Comparison of ENCODE assay signal across 1 cellular context in the genomic region with DNA sequence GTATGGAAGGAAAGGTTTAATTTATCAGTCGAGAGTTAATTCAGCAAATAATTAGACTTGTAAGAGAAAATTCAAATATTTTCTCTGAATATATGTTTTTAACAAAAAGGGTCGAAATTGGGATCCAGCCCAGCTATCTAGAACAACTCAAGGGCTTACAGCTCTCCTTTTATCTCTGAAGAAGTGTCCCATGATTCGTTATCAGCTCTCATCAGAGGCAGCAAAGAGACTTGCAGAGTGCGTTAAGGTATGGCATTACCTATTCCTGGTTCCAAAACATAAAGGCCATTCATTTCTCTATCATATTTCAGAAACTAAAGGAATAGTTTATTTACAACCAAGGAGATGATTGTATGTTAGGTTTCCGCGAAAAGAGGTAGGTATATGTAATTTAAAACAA.
TF ChIP-seq lines count a peak whose summit lies in the region.

No MANE protein-coding gene starts in this region.

TF ChIP-seq in K562, 482 proteins besides CTCF, POLR2A, EP300 and RAD21 (continued from another document and continues in another):
- TF ChIP-seq, protein P1, sequence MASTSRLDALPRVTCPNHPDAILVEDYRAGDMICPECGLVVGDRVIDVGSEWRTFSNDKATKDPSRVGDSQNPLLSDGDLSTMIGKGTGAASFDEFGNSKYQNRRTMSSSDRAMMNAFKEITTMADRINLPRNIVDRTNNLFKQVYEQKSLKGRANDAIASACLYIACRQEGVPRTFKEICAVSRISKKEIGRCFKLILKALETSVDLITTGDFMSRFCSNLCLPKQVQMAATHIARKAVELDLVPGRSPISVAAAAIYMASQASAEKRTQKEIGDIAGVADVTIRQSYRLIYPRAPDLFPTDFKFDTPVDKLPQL (IDR thresholded peaks at IDR 0.05; ENCODE audit: extremely low read depth, insufficient read length) = no peak
- TF ChIP-seq COPS2 (conservative IDR thresholded peaks at IDR 0.05) (no peak), PPARD (CRISPR knock-in tag; IDR thresholded peaks at IDR 0.05) (no peak), MECOM (CRISPR knock-in tag; IDR thresholded peaks at IDR 0.05) (no peak), CXXC5 (CRISPR knock-in tag; IDR thresholded peaks at IDR 0.05) (0 out of 2 replicates have a peak, but pooled peaks have one; percentile 35), ZNF408 (CRISPR knock-in tag; IDR thresholded peaks at IDR 0.05; ENCODE audit: low read depth) (no peak), NCOA4 (IDR thresholded peaks at IDR 0.05; ENCODE audit: partially characterized antibody) (no peak), NBN (IDR thresholded peaks at IDR 0.05; ENCODE audit: low read depth) (no peak), ZNF76 (CRISPR knock-in tag; IDR thresholded peaks at IDR 0.05; ENCODE audit: borderline replicate concordance) (no peak), C11orf30 (IDR thresholded peaks at IDR 0.05; ENCODE audit: low read depth) (no peak), PCBP2 (IDR thresholded peaks at IDR 0.05; ENCODE audit: low read depth, low read length, poor library complexity, severe bottlenecking) (no peak), GTF2E2 (tag; IDR thresholded peaks at IDR 0.05) (no peak), GATAD2B (IDR thresholded peaks at IDR 0.05; ENCODE audit: borderline replicate concordance) (0 out of 2 replicates have a peak, but pooled peaks have one; percentile 3), HCFC1 (IDR thresholded peaks at IDR 0.05; ENCODE audit: low read depth, low read length) (no peak), IFI16 (CRISPR knock-in tag; IDR thresholded peaks at IDR 0.05) (no peak), PURB (CRISPR knock-in tag; IDR thresholded peaks at IDR 0.05; ENCODE audit: low read depth) (no peak), OTX1 (CRISPR knock-in tag; IDR thresholded peaks at IDR 0.05) (no peak), EP400 (IDR thresholded peaks at IDR 0.05) (no peak), MEIS2 (IDR thresholded peaks at IDR 0.05; ENCODE audit: partially characterized antibody) (no peak), ZNF551 (CRISPR knock-in tag; IDR thresholded peaks at IDR 0.05) (no peak), ZNF347 (CRISPR knock-in tag; IDR thresholded peaks at IDR 0.05; ENCODE audit: low read depth) (no peak), PHB (CRISPR knock-in tag; IDR thresholded peaks at IDR 0.05) (no peak), ZNF57 (CRISPR knock-in tag; IDR thresholded peaks at IDR 0.05) (no peak), ZNF232 (CRISPR knock-in tag; IDR thresholded peaks at IDR 0.05) (no peak), STAG1 (CRISPR knock-in tag; IDR thresholded peaks at IDR 0.05; ENCODE audit: borderline replicate concordance) (no peak), NCOR1 (IDR thresholded peaks at IDR 0.05) (0 out of 2 replicates have a peak, but pooled peaks have one; percentile 8), POLR2AphosphoS2 (IDR thresholded peaks at IDR 0.05; ENCODE audit: low read length) (no peak), ZNF384 (IDR thresholded peaks at IDR 0.05; ENCODE audit: low read depth, low read length) (no peak), SMC3 (conservative IDR thresholded peaks at IDR 0.05; ENCODE audit: insufficient read depth, low read depth, low read length) (no peak), ZNF175 (CRISPR knock-in tag; IDR thresholded peaks at IDR 0.05; ENCODE audit: low read depth) (no peak), RFX7 (CRISPR knock-in tag; IDR thresholded peaks at IDR 0.05) (no peak), ZFP30 (CRISPR knock-in tag; IDR thresholded peaks at IDR 0.05; ENCODE audit: borderline replicate concordance) (no peak), GATA2 (CRISPR knock-in tag; IDR thresholded peaks at IDR 0.05) (no peak), HSF4 (CRISPR knock-in tag; IDR thresholded peaks at IDR 0.05; ENCODE audit: borderline replicate concordance) (no peak), ZNF197 (CRISPR knock-in tag; IDR thresholded peaks at IDR 0.05; ENCODE audit: low read depth) (no peak), SOX6 (IDR thresholded peaks at IDR 0.05) (peak; percentile 41; the same call in 1 of the 2 replicates), GTF2F1 (IDR thresholded peaks at IDR 0.05; ENCODE audit: low read depth, low read length) (no peak), HLTF (IDR thresholded peaks at IDR 0.05) (no peak), E2F3 (CRISPR knock-in tag; IDR thresholded peaks at IDR 0.05) (no peak), CBFA2T2 (conservative IDR thresholded peaks at IDR 0.05) (peak; percentile 44; the same call in 1 of the 2 replicates), SMARCA4 (IDR thresholded peaks at IDR 0.05) (peak; percentile 35; the same call in 1 of the 2 replicates), PRPF4 (IDR thresholded peaks at IDR 0.05; ENCODE audit: insufficient read depth, low read depth, low read length, poor library complexity, severe bottlenecking) (no peak), EHMT2 (IDR thresholded peaks at IDR 0.05) (no peak), ZNF217 (CRISPR knock-in tag; IDR thresholded peaks at IDR 0.05) (no peak), HDAC6 (IDR thresholded peaks at IDR 0.05; ENCODE audit: low read depth, low read length) (no peak), POLR2AphosphoS5 (IDR thresholded peaks at IDR 0.05; ENCODE audit: control insufficient read depth, insufficient read depth, low read depth, low read length) (no peak), ZNF717 (CRISPR knock-in tag; IDR thresholded peaks at IDR 0.05) (no peak), DPF2 (IDR thresholded peaks at IDR 0.05) (peak; percentile 51; the same call in 1 of the 2 replicates), TAL1 (IDR thresholded peaks at IDR 0.05) (peak; percentile 57), ZNF316 (IDR thresholded peaks at IDR 0.05) (no peak), ARID1B (IDR thresholded peaks at IDR 0.05) (peak; percentile 75), TFAM (CRISPR knock-in tag; conservative IDR thresholded peaks at IDR 0.05) (no peak)
- TF ChIP-seq, protein P2, sequence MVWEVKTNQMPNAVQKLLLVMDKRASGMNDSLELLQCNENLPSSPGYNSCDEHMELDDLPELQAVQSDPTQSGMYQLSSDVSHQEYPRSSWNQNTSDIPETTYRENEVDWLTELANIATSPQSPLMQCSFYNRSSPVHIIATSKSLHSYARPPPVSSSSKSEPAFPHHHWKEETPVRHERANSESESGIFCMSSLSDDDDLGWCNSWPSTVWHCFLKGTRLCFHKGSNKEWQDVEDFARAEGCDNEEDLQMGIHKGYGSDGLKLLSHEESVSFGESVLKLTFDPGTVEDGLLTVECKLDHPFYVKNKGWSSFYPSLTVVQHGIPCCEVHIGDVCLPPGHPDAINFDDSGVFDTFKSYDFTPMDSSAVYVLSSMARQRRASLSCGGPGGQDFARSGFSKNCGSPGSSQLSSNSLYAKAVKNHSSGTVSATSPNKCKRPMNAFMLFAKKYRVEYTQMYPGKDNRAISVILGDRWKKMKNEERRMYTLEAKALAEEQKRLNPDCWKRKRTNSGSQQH (CRISPR knock-in tag; IDR thresholded peaks at IDR 0.05) = no peak
- TF ChIP-seq, protein P3, sequence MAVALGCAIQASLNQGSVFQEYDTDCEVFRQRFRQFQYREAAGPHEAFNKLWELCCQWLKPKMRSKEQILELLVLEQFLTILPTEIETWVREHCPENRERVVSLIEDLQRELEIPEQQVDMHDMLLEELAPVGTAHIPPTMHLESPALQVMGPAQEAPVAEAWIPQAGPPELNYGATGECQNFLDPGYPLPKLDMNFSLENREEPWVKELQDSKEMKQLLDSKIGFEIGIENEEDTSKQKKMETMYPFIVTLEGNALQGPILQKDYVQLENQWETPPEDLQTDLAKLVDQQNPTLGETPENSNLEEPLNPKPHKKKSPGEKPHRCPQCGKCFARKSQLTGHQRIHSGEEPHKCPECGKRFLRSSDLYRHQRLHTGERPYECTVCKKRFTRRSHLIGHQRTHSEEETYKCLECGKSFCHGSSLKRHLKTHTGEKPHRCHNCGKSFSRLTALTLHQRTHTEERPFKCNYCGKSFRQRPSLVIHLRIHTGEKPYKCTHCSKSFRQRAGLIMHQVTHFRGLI (CRISPR knock-in tag; IDR thresholded peaks at IDR 0.05) = no peak
- TF ChIP-seq, protein P4, sequence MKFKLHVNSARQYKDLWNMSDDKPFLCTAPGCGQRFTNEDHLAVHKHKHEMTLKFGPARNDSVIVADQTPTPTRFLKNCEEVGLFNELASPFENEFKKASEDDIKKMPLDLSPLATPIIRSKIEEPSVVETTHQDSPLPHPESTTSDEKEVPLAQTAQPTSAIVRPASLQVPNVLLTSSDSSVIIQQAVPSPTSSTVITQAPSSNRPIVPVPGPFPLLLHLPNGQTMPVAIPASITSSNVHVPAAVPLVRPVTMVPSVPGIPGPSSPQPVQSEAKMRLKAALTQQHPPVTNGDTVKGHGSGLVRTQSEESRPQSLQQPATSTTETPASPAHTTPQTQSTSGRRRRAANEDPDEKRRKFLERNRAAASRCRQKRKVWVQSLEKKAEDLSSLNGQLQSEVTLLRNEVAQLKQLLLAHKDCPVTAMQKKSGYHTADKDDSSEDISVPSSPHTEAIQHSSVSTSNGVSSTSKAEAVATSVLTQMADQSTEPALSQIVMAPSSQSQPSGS (CRISPR knock-in tag; IDR thresholded peaks at IDR 0.05) = no peak
- TF ChIP-seq, protein P5, sequence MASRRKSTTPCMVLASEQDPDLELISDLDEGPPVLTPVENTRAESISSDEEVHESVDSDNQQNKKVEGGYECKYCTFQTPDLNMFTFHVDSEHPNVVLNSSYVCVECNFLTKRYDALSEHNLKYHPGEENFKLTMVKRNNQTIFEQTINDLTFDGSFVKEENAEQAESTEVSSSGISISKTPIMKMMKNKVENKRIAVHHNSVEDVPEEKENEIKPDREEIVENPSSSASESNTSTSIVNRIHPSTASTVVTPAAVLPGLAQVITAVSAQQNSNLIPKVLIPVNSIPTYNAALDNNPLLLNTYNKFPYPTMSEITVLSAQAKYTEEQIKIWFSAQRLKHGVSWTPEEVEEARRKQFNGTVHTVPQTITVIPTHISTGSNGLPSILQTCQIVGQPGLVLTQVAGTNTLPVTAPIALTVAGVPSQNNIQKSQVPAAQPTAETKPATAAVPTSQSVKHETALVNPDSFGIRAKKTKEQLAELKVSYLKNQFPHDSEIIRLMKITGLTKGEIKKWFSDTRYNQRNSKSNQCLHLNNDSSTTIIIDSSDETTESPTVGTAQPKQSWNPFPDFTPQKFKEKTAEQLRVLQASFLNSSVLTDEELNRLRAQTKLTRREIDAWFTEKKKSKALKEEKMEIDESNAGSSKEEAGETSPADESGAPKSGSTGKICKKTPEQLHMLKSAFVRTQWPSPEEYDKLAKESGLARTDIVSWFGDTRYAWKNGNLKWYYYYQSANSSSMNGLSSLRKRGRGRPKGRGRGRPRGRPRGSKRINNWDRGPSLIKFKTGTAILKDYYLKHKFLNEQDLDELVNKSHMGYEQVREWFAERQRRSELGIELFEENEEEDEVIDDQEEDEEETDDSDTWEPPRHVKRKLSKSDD (conservative IDR thresholded peaks at IDR 0.05; ENCODE audit: low read length) = no peak
- TF ChIP-seq, protein P6, sequence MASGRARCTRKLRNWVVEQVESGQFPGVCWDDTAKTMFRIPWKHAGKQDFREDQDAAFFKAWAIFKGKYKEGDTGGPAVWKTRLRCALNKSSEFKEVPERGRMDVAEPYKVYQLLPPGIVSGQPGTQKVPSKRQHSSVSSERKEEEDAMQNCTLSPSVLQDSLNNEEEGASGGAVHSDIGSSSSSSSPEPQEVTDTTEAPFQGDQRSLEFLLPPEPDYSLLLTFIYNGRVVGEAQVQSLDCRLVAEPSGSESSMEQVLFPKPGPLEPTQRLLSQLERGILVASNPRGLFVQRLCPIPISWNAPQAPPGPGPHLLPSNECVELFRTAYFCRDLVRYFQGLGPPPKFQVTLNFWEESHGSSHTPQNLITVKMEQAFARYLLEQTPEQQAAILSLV (tag; IDR thresholded peaks at IDR 0.05) = no peak
- TF ChIP-seq, protein P7, sequence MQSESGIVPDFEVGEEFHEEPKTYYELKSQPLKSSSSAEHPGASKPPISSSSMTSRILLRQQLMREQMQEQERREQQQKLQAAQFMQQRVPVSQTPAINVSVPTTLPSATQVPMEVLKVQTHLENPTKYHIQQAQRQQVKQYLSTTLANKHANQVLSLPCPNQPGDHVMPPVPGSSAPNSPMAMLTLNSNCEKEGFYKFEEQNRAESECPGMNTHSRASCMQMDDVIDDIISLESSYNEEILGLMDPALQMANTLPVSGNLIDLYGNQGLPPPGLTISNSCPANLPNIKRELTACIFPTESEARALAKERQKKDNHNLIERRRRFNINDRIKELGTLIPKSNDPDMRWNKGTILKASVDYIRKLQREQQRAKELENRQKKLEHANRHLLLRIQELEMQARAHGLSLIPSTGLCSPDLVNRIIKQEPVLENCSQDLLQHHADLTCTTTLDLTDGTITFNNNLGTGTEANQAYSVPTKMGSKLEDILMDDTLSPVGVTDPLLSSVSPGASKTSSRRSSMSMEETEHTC (IDR thresholded peaks at IDR 0.05) = peak; percentile 86
- TF ChIP-seq, protein P8, sequence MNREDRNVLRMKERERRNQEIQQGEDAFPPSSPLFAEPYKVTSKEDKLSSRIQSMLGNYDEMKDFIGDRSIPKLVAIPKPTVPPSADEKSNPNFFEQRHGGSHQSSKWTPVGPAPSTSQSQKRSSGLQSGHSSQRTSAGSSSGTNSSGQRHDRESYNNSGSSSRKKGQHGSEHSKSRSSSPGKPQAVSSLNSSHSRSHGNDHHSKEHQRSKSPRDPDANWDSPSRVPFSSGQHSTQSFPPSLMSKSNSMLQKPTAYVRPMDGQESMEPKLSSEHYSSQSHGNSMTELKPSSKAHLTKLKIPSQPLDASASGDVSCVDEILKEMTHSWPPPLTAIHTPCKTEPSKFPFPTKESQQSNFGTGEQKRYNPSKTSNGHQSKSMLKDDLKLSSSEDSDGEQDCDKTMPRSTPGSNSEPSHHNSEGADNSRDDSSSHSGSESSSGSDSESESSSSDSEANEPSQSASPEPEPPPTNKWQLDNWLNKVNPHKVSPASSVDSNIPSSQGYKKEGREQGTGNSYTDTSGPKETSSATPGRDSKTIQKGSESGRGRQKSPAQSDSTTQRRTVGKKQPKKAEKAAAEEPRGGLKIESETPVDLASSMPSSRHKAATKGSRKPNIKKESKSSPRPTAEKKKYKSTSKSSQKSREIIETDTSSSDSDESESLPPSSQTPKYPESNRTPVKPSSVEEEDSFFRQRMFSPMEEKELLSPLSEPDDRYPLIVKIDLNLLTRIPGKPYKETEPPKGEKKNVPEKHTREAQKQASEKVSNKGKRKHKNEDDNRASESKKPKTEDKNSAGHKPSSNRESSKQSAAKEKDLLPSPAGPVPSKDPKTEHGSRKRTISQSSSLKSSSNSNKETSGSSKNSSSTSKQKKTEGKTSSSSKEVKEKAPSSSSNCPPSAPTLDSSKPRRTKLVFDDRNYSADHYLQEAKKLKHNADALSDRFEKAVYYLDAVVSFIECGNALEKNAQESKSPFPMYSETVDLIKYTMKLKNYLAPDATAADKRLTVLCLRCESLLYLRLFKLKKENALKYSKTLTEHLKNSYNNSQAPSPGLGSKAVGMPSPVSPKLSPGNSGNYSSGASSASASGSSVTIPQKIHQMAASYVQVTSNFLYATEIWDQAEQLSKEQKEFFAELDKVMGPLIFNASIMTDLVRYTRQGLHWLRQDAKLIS (CRISPR knock-in tag; IDR thresholded peaks at IDR 0.05) = no peak
- TF ChIP-seq, protein P9, sequence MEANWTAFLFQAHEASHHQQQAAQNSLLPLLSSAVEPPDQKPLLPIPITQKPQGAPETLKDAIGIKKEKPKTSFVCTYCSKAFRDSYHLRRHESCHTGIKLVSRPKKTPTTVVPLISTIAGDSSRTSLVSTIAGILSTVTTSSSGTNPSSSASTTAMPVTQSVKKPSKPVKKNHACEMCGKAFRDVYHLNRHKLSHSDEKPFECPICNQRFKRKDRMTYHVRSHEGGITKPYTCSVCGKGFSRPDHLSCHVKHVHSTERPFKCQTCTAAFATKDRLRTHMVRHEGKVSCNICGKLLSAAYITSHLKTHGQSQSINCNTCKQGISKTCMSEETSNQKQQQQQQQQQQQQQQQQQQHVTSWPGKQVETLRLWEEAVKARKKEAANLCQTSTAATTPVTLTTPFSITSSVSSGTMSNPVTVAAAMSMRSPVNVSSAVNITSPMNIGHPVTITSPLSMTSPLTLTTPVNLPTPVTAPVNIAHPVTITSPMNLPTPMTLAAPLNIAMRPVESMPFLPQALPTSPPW (CRISPR knock-in tag; IDR thresholded peaks at IDR 0.05) = no peak
